25 cellular contexts compared by ENCODE assay signal in genomic region chr3:146493761-146494160, GRCh38. TPM values are rescaled to one million over a fixed set of nuclear protein-coding genes. Genes with fewer than 3 reads are reported as not detected.
"Had no signal": no experiment of that assay in that cellular context is flagged by ENCODE, and none has a peak within 500 bp of the region (broad histone marks: within the 10 kb centered on the region; RNA-seq: fewer than 3 reads in every experiment).

No MANE protein-coding gene starts in this region.

- H3K36me3 ChIP-seq: cardiac muscle cell, gastroesophageal sphincter, heart left ventricle, spleen, thoracic aorta had no signal

- H3K4me3 Mint-ChIP-seq: activated naive CD8-positive, alpha-beta T cell; memory B cell; nephron progenitor cell; type B pancreatic cell; WTC11 had no signal

- H3K27me3 Mint-ChIP-seq: activated naive CD8-positive, alpha-beta T cell; type B pancreatic cell had no signal

- H3K27me3 ChIP-seq: cardiac muscle cell, gastroesophageal sphincter, heart left ventricle had no signal

- ATAC-seq: gastroesophageal sphincter, heart left ventricle, left colon, mucosa of descending colon, sciatic nerve, WTC11 had no signal

- H3K4me1 ChIP-seq: gastroesophageal sphincter, heart left ventricle, parathyroid adenoma, spleen had no signal

- H3K4me3 ChIP-seq: cardiac muscle cell, gastroesophageal sphincter, heart left ventricle, mucosa of descending colon, spleen, thoracic aorta had no signal

- H3K36me3 Mint-ChIP-seq: type B pancreatic cell had no signal

- H3K27ac ChIP-seq: cardiac muscle cell, gastroesophageal sphincter, heart left ventricle, parathyroid adenoma, spleen, thoracic aorta had no signal

- H3K9me3 Mint-ChIP-seq: nephron progenitor cell, type B pancreatic cell had no signal

- DNase-seq: activated T-cell treated with anti-CD3 and anti-CD28 coated beads, Interleukin-2, amount 50 U/mL, for 1 hour; amniotic stem cell; dermis blood vessel endothelial cell; effector CD8-positive, alpha-beta T cell; erythroblast; heart left ventricle; islet precursor cell; left colon; mucosa of descending colon; nephron progenitor cell; spleen; stimulated activated CD4-positive, alpha-beta T cell treated with anti-CD3 and anti-CD28 coated beads, Interleukin-4, amount 100 ng/mL, for 1 hour; stimulated activated naive CD4-positive, alpha-beta T cell; T-helper 9 cell had no signal

- H3K4me1 Mint-ChIP-seq: memory B cell, nephron progenitor cell had no signal

- H3K27ac Mint-ChIP-seq: activated naive CD8-positive, alpha-beta T cell; memory B cell; nephron progenitor cell; type B pancreatic cell; WTC11 had no signal

RNA-seq across cellular contexts. Expression of gene PLSCR2, which starts 24.4 kb away (rescaled TPM):
- total RNA-seq: cardiac muscle cell, cerebellum, heart left ventricle, lower leg skin had no signal
